Comparison of ENCODE assay signal across 8 cellular contexts in the genomic region with DNA sequence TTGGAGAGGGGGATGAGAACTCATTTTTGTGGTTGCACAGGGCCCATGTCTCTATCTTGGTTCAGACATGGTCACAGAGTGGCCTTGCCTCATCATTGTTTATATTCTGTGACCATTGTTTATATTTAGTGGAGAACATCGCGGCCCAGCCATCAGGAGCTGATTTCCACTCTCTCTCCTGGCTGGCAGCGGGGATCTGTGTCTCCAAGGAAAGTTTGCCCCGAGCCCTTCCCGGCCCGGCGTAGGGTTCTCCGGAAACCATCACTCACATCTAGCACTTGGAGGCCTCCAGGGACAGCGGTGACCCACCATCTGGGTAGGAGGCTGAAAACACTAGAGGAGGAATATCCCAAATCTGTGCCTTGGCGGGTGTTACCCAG. TPM values are rescaled to one million over a fixed set of nuclear protein-coding genes. Genes with fewer than 3 reads are reported as not detected.
DNase-seq lines count a peak whose midpoint lies in the region; ATAC-seq, FAIRE-seq and TF ChIP-seq lines count a peak whose summit lies in the region.

No MANE protein-coding gene starts in this region.

- H4K20me1 ChIP-seq in H1 (replicated peaks in 1 of 2; ENCODE audit: control insufficient read depth in 1 of 2, insufficient read depth in 2 of 2, low read length in 2 of 2): peaks cover under 1 to 1% of the 10 kb centered on the region in 2 experiments

- no peak; a peak in 1 of 4 replicates for TF ChIP-seq RAD21 in H1 (IDR thresholded peaks at IDR 0.05 in 1 of 2, conservative IDR thresholded peaks at IDR 0.05 in 1 of 2; ENCODE audit: low read depth in 2 of 2, low read length in 2 of 2)

- H2BK15ac ChIP-seq in H1 (ENCODE audit: low read length): no peak overlapping the region

- no peaks in the 10 kb centered on the region for H3K9me3 Mint-ChIP-seq in naive thymus-derived CD8-positive, alpha-beta T cell

- no peak overlapping the region; the same call in 1 of the 2 replicates for H2BK5ac ChIP-seq in H1 (ENCODE audit: low read depth, low read length)

- H3K36me3 ChIP-seq in H1 (ENCODE audit: control insufficient read depth in 2 of 4, insufficient read depth in 4 of 4, low read length in 3 of 4): peaks cover 0 to 6% (median 3%) of the 10 kb centered on the region in 4 experiments; a peak in 1 of 8 replicates

- DNase-seq in LNCaP clone FGC (ENCODE audit: low read depth) (no peak), H1 (ENCODE audit: low read depth in 1 of 2, low spot score in 2 of 2) (no peak), KG1 (lab: John Stamatoyannopoulos, UW) (no peak), NCI-H1694 treated with DMSO at 0.1 percent for 48 hours (lab: John Stamatoyannopoulos, UW) (no peak), SW 1271 (lab: John Stamatoyannopoulos, UW) (no peak)
- no peak for DNase-seq in naive thymus-derived CD8-positive, alpha-beta T cell
- no peak for DNase-seq in NK-92 treated with Interleukin-12 subunit alpha and Interleukin-12 subunit beta, amount 100 ng/mL, for 24 hours (lab: John Stamatoyannopoulos, UW)

- H3K23ac ChIP-seq in H1 (ENCODE audit: insufficient read length): no peak overlapping the region

- H3K79me1 ChIP-seq in H1 (ENCODE audit: low read depth, low read length): 0 out of 2 replicates have a peak, but pooled peaks cover 3% of the 10 kb centered on the region

- TF ChIP-seq CTCF in 22Rv1 (IDR thresholded peaks at IDR 0.05) (no peak), LNCaP clone FGC (IDR thresholded peaks at IDR 0.05; ENCODE audit: control insufficient read depth, extremely low read depth, insufficient read depth) (no peak), H1 (IDR thresholded peaks at IDR 0.05; ENCODE audit: control extremely low read depth in 1 of 3, insufficient read depth in 1 of 3, low read depth in 1 of 3, low read length in 3 of 3) (no peak)

- H3K4me1 Mint-ChIP-seq in naive thymus-derived CD8-positive, alpha-beta T cell: peaks cover 10 to 21% (median 18%) of the 10 kb centered on the region in 4 donors

- no peak overlapping the region for H3K14ac ChIP-seq in H1 (ENCODE audit: insufficient read length)

- peak overlapping the region; percentile 57; the same call in 1 of the 2 replicates for H4K8ac ChIP-seq in H1 (ENCODE audit: extremely low read depth, insufficient read depth, low read length)

- H2AFZ ChIP-seq in H1 (ENCODE audit: low read length): 0 out of 2 replicates have a peak overlapping the region, but pooled peaks have one; percentile 34

- no peaks in the 10 kb centered on the region for H3K9me3 ChIP-seq in H1 (ENCODE audit: insufficient read depth in 2 of 2, low read depth in 1 of 2, low read length in 1 of 2)

- peak overlapping the region; percentile 63 for H4K91ac ChIP-seq in H1 (replicated peaks; ENCODE audit: insufficient read length, low read length)

- H3K27me3 ChIP-seq in H1 (replicated peaks in 1 of 4; ENCODE audit: control insufficient read depth in 3 of 4, extremely low read depth in 1 of 4, insufficient read depth in 3 of 4, low read length in 3 of 4): no peaks in the 10 kb centered on the region

- H3K9ac ChIP-seq in H1 (replicated peaks in 1 of 4; ENCODE audit: extremely low read depth in 1 of 4, low read depth in 3 of 4, low read length in 3 of 4): peak overlapping the region in 2 of 4 experiments; percentile 39 to 43; a peak in 2 of 7 replicates

- peak overlapping the region in 8 of 10 donors; percentile 63 to 94 (median 88) for H3K27ac Mint-ChIP-seq in naive thymus-derived CD8-positive, alpha-beta T cell

- peaks cover 4% of the 10 kb centered on the region for H3K23me2 ChIP-seq in H1 (ENCODE audit: low read depth, low read length)

- ATAC-seq in naive thymus-derived CD8-positive, alpha-beta T cell: no peak

- H2BK120ac ChIP-seq in H1 (replicated peaks; ENCODE audit: low read depth, low read length): no peak overlapping the region

- 0 out of 2 replicates have a peak overlapping the region, but pooled peaks have one; percentile 77 for H2BK20ac ChIP-seq in H1 (ENCODE audit: low read length)

- TF ChIP-seq POLR2A in H1 (IDR thresholded peaks at IDR 0.05; ENCODE audit: control extremely low read depth in 1 of 2, low read depth in 2 of 2, low read length in 2 of 2): no peak

- H3K36me3 Mint-ChIP-seq in naive thymus-derived CD8-positive, alpha-beta T cell: no peaks in the 10 kb centered on the region

- H3K4me3 Mint-ChIP-seq in naive thymus-derived CD8-positive, alpha-beta T cell: peak overlapping the region; percentile 82 to 97 (median 88)

- H3K4me1 ChIP-seq in H1 (replicated peaks in 1 of 4; ENCODE audit: control insufficient read depth in 3 of 4, insufficient read depth in 4 of 4, low read length in 3 of 4): peaks cover 0 to 11% (median 6%) of the 10 kb centered on the region in 4 experiments; a peak in 5 of 7 replicates

- H3K79me2 ChIP-seq in H1 (ENCODE audit: control insufficient read depth in 1 of 2, insufficient read depth in 2 of 2, low read length in 2 of 2): peaks cover 0 to 11% of the 10 kb centered on the region in 2 experiments; a peak in 1 of 4 replicates

- H3K27me3 Mint-ChIP-seq in naive thymus-derived CD8-positive, alpha-beta T cell: peaks cover 0 to 7% (median 0%) of the 10 kb centered on the region in 5 donors

- no peak for FAIRE-seq in H1 (lab: Jason Lieb, UNC)

- 92% methylated on average over 10 of the region's 10 CpGs; no CpG with 5 or more reads in 1 of the 2 experiments for WGBS in H1 (ENCODE audit: extremely low coverage in 1 of 2, insufficient coverage in 1 of 2, insufficient read length in 1 of 2, insufficient replicate concordance in 2 of 2, low coverage in 1 of 2, low lambda C conversion rate in 2 of 2, missing lambda C conversion rate in 1 of 2), 2 experiments

- peak overlapping the region; percentile 37 for H4K5ac ChIP-seq in H1 (ENCODE audit: insufficient read length, low read depth, low read length)

- POLR2A ChIA-PET in H1 (lab: Charles Lee; ENCODE audit: partially characterized antibody): interaction anchor here (2.8 kb wide), 1 partner anchor 8 kb away, joined by 12 read pairs; no protein-coding TSS in a partner anchor
- POLR2A ChIA-PET in naive thymus-derived CD8-positive, alpha-beta T cell (lab: Charles Lee): interaction anchor here (1.4 kb wide), 1 partner anchor 18 kb away, joined by 3 read pairs; a partner anchor contains a TSS

- CTCF ChIA-PET in H1 (lab: Charles Lee; ENCODE audit: partially characterized antibody): interaction anchor here (0.9 to 1.8 kb wide), 4 partner anchors 10 to 166 kb away, joined by 3 to 5 read pairs (median 3); a partner anchor contains a TSS

- no peak overlapping the region; the same call in 1 of the 2 replicates for H2BK12ac ChIP-seq in H1 (ENCODE audit: low read depth, low read length)

- peak overlapping the region in 1 of 2 experiments; percentile 85; a peak in 1 of 4 replicates for H3K4me2 ChIP-seq in H1 (ENCODE audit: insufficient read depth in 1 of 2, low read depth in 2 of 2, low read length in 2 of 2)

- no peak overlapping the region for H3K56ac ChIP-seq in H1 (replicated peaks; ENCODE audit: insufficient read length, low read depth, low read length)

- peak overlapping the region; percentile 33 for H3K4ac ChIP-seq in H1 (replicated peaks; ENCODE audit: insufficient read length, low read depth, low read length)

- H3K18ac ChIP-seq in H1 (ENCODE audit: extremely low read depth, low read length): peak overlapping the region; percentile 60

- H3K27ac ChIP-seq in 22Rv1: peak overlapping the region; percentile 56
- no peak overlapping the region for H3K27ac ChIP-seq in H1 (ENCODE audit: low read depth, low read length)

- H2AK5ac ChIP-seq in H1 (ENCODE audit: low read depth, low read length): peak overlapping the region; percentile 0

- H3K4me3 ChIP-seq in LNCaP clone FGC (ENCODE audit: low read depth, low read length) (peak overlapping the region; percentile 50; the same call in 1 of the 2 replicates), H1 (ENCODE audit: extremely low read depth in 1 of 4, insufficient read depth in 2 of 4, low read depth in 3 of 4, low read length in 4 of 4) (no peak overlapping the region)

- TF ChIP-seq EP300 in H1 (IDR thresholded peaks at IDR 0.05; ENCODE audit: borderline replicate concordance in 1 of 2, low read depth in 2 of 2, low read length in 2 of 2): no peak

RNA-seq across cellular contexts. Expression of a gene that starts 0.8 kb away (rescaled TPM):
- 40.0 and 44.0 TPM in 2 replicates for total RNA-seq in H1 (2021; fragmentation: NEBNext Ultra II Directional; extraction: Animal tissue kit (Norgen Biotek cat#: 25700))
- polyA plus RNA-seq in H1 (2011; rRNA removed): 60.3 and 117 TPM in 2 replicates
- polyA plus RNA-seq in H1 (2011; cell fraction: cytosol; rRNA removed): 39.7 TPM
- polyA plus RNA-seq in H1 (2011; cell fraction: nucleus; rRNA removed): 48.1 TPM
- polyA plus RNA-seq in H1 (2012, experiment 1 of 2): 34.2 to 38.8 TPM (median 38.1 TPM) in 4 replicates
- 37.1 TPM for polyA plus RNA-seq in H1 (2012, experiment 2 of 2)
- polyA plus RNA-seq in H1 (2013, experiment 1 of 2): 43.9 TPM
- polyA plus RNA-seq in H1 (2013, experiment 2 of 2): 44.5 TPM
- 15.6 and 24.3 TPM in 2 replicates for polyA minus RNA-seq in H1 (2011; rRNA and poly(A)+ RNA removed)
- polyA minus RNA-seq in H1 (2011; cell fraction: cytosol; rRNA and poly(A)+ RNA removed): 34.9 TPM
- 19.2 TPM for polyA minus RNA-seq in H1 (2011; cell fraction: nucleus; rRNA and poly(A)+ RNA removed)
- total RNA-seq in naive thymus-derived CD8-positive, alpha-beta T cell: 10 to 100 TPM; 10.2 to 10.8 TPM
- polyA plus RNA-seq in naive thymus-derived CD8-positive, alpha-beta T cell: 1 to 10 TPM in 2 of 3 donors, under 1 TPM in 1; 0.71 to 2.5 (median 1.7) TPM

RNA-seq across cellular contexts. Expression of a gene that starts 7.3 kb away (rescaled TPM):
- total RNA-seq in H1 (2021; fragmentation: NEBNext Ultra II Directional; extraction: Animal tissue kit (Norgen Biotek cat#: 25700)): 15.8 and 19.1 TPM in 2 replicates
- 40.0 and 42.8 TPM in 2 replicates for polyA plus RNA-seq in H1 (2011; rRNA removed)
- polyA plus RNA-seq in H1 (2011; cell fraction: cytosol; rRNA removed): 26.0 TPM
- 71.1 TPM for polyA plus RNA-seq in H1 (2011; cell fraction: nucleus; rRNA removed)
- 16.2 to 22.1 TPM (median 19.4 TPM) in 4 replicates for polyA plus RNA-seq in H1 (2012, experiment 1 of 2)
- polyA plus RNA-seq in H1 (2012, experiment 2 of 2): 24.5 TPM
- polyA plus RNA-seq in H1 (2013, experiment 1 of 2): 18.1 TPM
- polyA plus RNA-seq in H1 (2013, experiment 2 of 2): 18.1 TPM
- polyA minus RNA-seq in H1 (2011; rRNA and poly(A)+ RNA removed): 32.4 and 35.1 TPM in 2 replicates
- 19.8 TPM for polyA minus RNA-seq in H1 (2011; cell fraction: cytosol; rRNA and poly(A)+ RNA removed)
- polyA minus RNA-seq in H1 (2011; cell fraction: nucleus; rRNA and poly(A)+ RNA removed): 22.5 TPM
- total RNA-seq in naive thymus-derived CD8-positive, alpha-beta T cell: 10 to 100 TPM; 13.7 TPM
- polyA plus RNA-seq in naive thymus-derived CD8-positive, alpha-beta T cell: 10 to 100 TPM in 1 of 3 donors, 1 to 10 TPM in 2; 6.5 to 10.1 (median 6.6) TPM

RNA-seq across cellular contexts. Expression of a gene that starts 20.4 kb away (rescaled TPM):
- total RNA-seq in H1 (2021; fragmentation: NEBNext Ultra II Directional; extraction: Animal tissue kit (Norgen Biotek cat#: 25700)): 121 and 123 TPM in 2 replicates
- polyA plus RNA-seq in H1 (2011; rRNA removed): 55.1 and 121 TPM in 2 replicates
- 59.0 TPM for polyA plus RNA-seq in H1 (2011; cell fraction: cytosol; rRNA removed)
- polyA plus RNA-seq in H1 (2011; cell fraction: nucleus; rRNA removed): 207 TPM
- polyA plus RNA-seq in H1 (2012, experiment 1 of 2): 77.9 to 117 TPM (median 110 TPM) in 4 replicates
- 119 TPM for polyA plus RNA-seq in H1 (2012, experiment 2 of 2)
- polyA plus RNA-seq in H1 (2013, experiment 1 of 2): 101 TPM
- 100 TPM for polyA plus RNA-seq in H1 (2013, experiment 2 of 2)
- polyA minus RNA-seq in H1 (2011; rRNA and poly(A)+ RNA removed): 48.4 and 57.9 TPM in 2 replicates
- 93.0 TPM for polyA minus RNA-seq in H1 (2011; cell fraction: cytosol; rRNA and poly(A)+ RNA removed)
- polyA minus RNA-seq in H1 (2011; cell fraction: nucleus; rRNA and poly(A)+ RNA removed): 92.4 TPM
- 100 to 1,000 TPM; 114 to 116 TPM for total RNA-seq in naive thymus-derived CD8-positive, alpha-beta T cell
- polyA plus RNA-seq in naive thymus-derived CD8-positive, alpha-beta T cell: 10 to 100 TPM in 1 of 3 donors, 1 to 10 TPM in 2; 5.9 to 10.2 (median 7.0) TPM

RNA-seq across cellular contexts. Expression of a gene that starts 26.2 kb away (rescaled TPM):
- total RNA-seq in H1 (2021; fragmentation: NEBNext Ultra II Directional; extraction: Animal tissue kit (Norgen Biotek cat#: 25700)): 1.8 and 2.1 TPM in 2 replicates
- 4.3 and 5.3 TPM in 2 replicates for polyA plus RNA-seq in H1 (2011; rRNA removed)
- 5.6 TPM for polyA plus RNA-seq in H1 (2011; cell fraction: cytosol; rRNA removed)
- polyA plus RNA-seq in H1 (2011; cell fraction: nucleus; rRNA removed): 3.9 TPM
- polyA plus RNA-seq in H1 (2012, experiment 1 of 2): 1.4 to 4.6 TPM (median 3.1 TPM) in 4 replicates
- polyA plus RNA-seq in H1 (2012, experiment 2 of 2): 2.7 TPM
- polyA plus RNA-seq in H1 (2013, experiment 1 of 2): 1.4 TPM
- 1.7 TPM for polyA plus RNA-seq in H1 (2013, experiment 2 of 2)
- 0.44 and 0.90 TPM in 2 replicates for polyA minus RNA-seq in H1 (2011; rRNA and poly(A)+ RNA removed)
- 1.7 TPM for polyA minus RNA-seq in H1 (2011; cell fraction: cytosol; rRNA and poly(A)+ RNA removed)
- 1.4 TPM for polyA minus RNA-seq in H1 (2011; cell fraction: nucleus; rRNA and poly(A)+ RNA removed)
- total RNA-seq in naive thymus-derived CD8-positive, alpha-beta T cell: 1 to 10 TPM in 1 of 2 experiments, under 1 TPM in 1; 0.88 to 1.1 TPM
- polyA plus RNA-seq in naive thymus-derived CD8-positive, alpha-beta T cell: 1 to 10 TPM in 2 of 3 donors, under 1 TPM in 1; 0.68 to 2.7 (median 2.3) TPM
